ENCODE assay signal across 10 cellular contexts in the genomic region with DNA sequence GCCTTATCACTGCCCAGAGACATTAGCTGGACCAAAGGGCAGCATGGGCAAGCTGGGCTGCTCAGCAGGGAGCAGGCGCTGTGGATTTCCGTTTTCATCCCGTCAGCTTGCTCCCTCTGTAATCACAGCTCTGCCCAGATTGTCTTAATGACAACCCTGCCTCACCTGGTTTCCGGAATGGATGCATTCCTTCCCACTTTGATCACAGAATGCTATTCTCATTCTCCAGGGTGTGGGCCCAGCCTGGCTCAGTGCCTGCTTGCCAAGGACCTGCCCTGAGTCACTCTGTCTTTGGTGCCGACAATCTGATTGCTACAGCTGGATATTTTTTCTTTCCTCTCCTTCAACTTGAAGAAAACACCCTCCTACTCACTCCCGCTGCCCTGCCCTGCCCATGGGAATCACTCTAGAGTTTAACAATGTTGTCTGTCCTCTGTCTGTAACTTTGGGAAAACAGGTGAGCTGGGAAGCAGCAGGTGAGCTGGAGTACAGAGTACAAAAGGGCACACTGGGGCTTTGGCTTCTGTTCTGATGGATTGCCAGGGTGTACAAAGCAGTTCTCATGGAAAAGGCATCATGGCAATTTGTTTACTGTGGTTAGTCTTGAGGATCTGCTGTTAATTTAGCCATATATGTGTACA. TPM values are rescaled to one million over a fixed set of nuclear protein-coding genes. Genes with fewer than 3 reads are reported as not detected.
DNase-seq lines count a peak whose midpoint lies in the region; TF ChIP-seq lines count a peak whose summit lies in the region.
"Had no signal": no experiment of that assay in that cellular context is flagged by ENCODE, and none has a peak within 500 bp of the region (broad histone marks: within the 10 kb centered on the region; RNA-seq: fewer than 3 reads in every experiment).

No MANE protein-coding gene starts in this region.

- no peaks in the 10 kb centered on the region for H3K9me3 ChIP-seq in muscle layer of duodenum (ENCODE audit: control insufficient read depth in 1 of 2, low read length in 2 of 2)
- H3K9me3 ChIP-seq in tibial nerve = no peaks in the 10 kb centered on the region

- DNase-seq in ELF-1 (ENCODE audit: low read depth, low spot score) (peak; percentile 37), NCI-H2029 (lab: John Stamatoyannopoulos, UW) (peak; percentile 64), dermis blood vessel endothelial cell (peak; percentile 23), T-helper 1 cell (no peak), tibial nerve (ENCODE audit: low spot score in 2 of 2) (no peak)
- no peak for DNase-seq in stimulated activated CD8-positive, alpha-beta memory T cell treated with anti-CD3 and anti-CD28 coated beads, Interleukin-4, amount 100 ng/mL, for 48 hours
- DNase-seq in stimulated activated CD4-positive, alpha-beta T cell treated with anti-CD3 and anti-CD28 coated beads, Interleukin-4, amount 100 ng/mL, for 1 hour = no peak
- DNase-seq: activated naive CD4-positive, alpha-beta T cell treated with anti-CD3 and anti-CD28 coated beads, Interleukin-2, amount 10 ng/mL, durations not matched to agents 7 days and 5 days; stimulated activated CD4-positive, alpha-beta T cell treated with anti-CD3 and anti-CD28 coated beads, Interleukin-2, amount 100 ng/mL, for 24 hours had no signal

- no peak for TF ChIP-seq CTCF in tibial nerve (IDR thresholded peaks at IDR 0.05)

- no peaks in the 10 kb centered on the region for H3K36me3 ChIP-seq in muscle layer of duodenum (ENCODE audit: control insufficient read depth in 1 of 2, insufficient read depth in 2 of 2, low read length in 2 of 2)
- no peaks in the 10 kb centered on the region for H3K36me3 ChIP-seq in tibial nerve

- H3K27ac ChIP-seq in muscle layer of duodenum (ENCODE audit: low read length) (peak overlapping the region; percentile 76), tibial nerve (no peak overlapping the region)

- 59 to 61% methylated on average over 6 of the region's 6 CpGs for WGBS in tibial nerve, 2 donors

- H3K4me3 ChIP-seq in muscle layer of duodenum (ENCODE audit: low read depth in 1 of 2, low read length in 2 of 2) (no peak overlapping the region), tibial nerve (no peak overlapping the region)

- no peak for TF ChIP-seq EP300 in tibial nerve (IDR thresholded peaks at IDR 0.05)

- no peak for TF ChIP-seq POLR2A in tibial nerve (IDR thresholded peaks at IDR 0.05)

- H3K4me1 ChIP-seq in muscle layer of duodenum (ENCODE audit: control insufficient read depth in 1 of 2, insufficient read depth in 2 of 2, low read length in 2 of 2) (no peaks in the 10 kb centered on the region), tibial nerve (no peaks in the 10 kb centered on the region)

- H3K27me3 ChIP-seq in muscle layer of duodenum (ENCODE audit: low read depth, low read length) (no peaks in the 10 kb centered on the region), tibial nerve (no peaks in the 10 kb centered on the region)

RNA-seq across cellular contexts. Expression of a gene that starts 27.2 kb away (rescaled TPM):
- total RNA-seq in dermis blood vessel endothelial cell (19.2 and 40.9 TPM in 2 replicates), tibial nerve (10 to 100 TPM in 3 of 4 donors, 1 to 10 TPM in 1; 8.2 to 18.3 (median 13.5) TPM)

RNA-seq across cellular contexts. Expression of a gene that starts 35.5 kb away (rescaled TPM):
- total RNA-seq in dermis blood vessel endothelial cell = 162 and 266 TPM in 2 replicates
- 100 to 1,000 TPM in 2 of 4 donors, 10 to 100 TPM in 2; 47.7 to 129 (median 87.5) TPM for total RNA-seq in tibial nerve

Comparison
In these comparisons a context has a peak if more than half of its experiments do, and no peak if none do; other contexts are left out.
1. DNase-seq: peak in ELF-1 (single experiment), NCI-H2029 (single experiment) and dermis blood vessel endothelial cell (single experiment); none in stimulated activated CD8-positive, alpha-beta memory T cell treated with anti-CD3 and anti-CD28 coated beads, Interleukin-4, amount 100 ng/mL, for 48 hours (single experiment), T-helper 1 cell (0 of 5), tibial nerve (0 of 2) and stimulated activated CD4-positive, alpha-beta T cell treated with anti-CD3 and anti-CD28 coated beads, Interleukin-4, amount 100 ng/mL, for 1 hour (single experiment).